2 cellular contexts compared by ENCODE assay signal in the genomic region with DNA sequence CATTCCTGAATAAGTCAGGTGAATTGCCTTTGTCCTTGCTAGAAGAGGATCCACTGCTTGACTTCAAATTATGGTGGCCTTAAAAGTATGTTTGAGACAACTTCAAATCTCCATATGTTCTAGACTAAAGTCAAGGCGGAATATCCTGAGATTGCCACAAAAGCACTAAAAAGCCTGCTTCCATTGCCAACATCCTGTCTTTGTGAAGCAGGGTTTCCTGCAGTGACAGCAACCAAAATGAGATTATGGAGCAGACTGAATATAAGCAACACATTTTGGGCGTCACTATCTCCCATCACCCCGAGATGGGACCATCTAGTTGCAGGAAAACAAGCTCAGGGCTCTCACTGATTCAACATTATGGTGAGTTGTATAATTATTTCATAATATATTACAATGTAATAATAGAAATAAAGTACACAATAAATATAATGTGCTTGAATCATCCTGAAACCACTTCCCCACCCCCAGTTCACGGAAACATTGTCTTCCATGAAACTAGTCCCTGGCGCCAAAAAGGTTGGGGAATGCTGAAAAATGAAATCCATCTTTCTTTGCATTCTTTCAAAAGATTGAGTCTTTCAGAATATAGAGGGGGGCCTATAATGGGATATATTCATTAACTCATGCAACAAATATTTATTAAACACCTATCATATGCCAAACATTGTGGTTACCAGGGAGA.
TF ChIP-seq lines count a peak whose summit lies in the region.

No MANE protein-coding gene starts in this region.

TF ChIP-seq in GM12878, 131 proteins besides CTCF, POLR2A, EP300 and RAD21:
- no peak for TF ChIP-seq MYB (IDR thresholded peaks at IDR 0.05; ENCODE audit: borderline replicate concordance, low read depth, low read length)
- TF ChIP-seq SREBF1 (IDR thresholded peaks at IDR 0.05; ENCODE audit: low read length): no peak
- TF ChIP-seq, protein P1, sequence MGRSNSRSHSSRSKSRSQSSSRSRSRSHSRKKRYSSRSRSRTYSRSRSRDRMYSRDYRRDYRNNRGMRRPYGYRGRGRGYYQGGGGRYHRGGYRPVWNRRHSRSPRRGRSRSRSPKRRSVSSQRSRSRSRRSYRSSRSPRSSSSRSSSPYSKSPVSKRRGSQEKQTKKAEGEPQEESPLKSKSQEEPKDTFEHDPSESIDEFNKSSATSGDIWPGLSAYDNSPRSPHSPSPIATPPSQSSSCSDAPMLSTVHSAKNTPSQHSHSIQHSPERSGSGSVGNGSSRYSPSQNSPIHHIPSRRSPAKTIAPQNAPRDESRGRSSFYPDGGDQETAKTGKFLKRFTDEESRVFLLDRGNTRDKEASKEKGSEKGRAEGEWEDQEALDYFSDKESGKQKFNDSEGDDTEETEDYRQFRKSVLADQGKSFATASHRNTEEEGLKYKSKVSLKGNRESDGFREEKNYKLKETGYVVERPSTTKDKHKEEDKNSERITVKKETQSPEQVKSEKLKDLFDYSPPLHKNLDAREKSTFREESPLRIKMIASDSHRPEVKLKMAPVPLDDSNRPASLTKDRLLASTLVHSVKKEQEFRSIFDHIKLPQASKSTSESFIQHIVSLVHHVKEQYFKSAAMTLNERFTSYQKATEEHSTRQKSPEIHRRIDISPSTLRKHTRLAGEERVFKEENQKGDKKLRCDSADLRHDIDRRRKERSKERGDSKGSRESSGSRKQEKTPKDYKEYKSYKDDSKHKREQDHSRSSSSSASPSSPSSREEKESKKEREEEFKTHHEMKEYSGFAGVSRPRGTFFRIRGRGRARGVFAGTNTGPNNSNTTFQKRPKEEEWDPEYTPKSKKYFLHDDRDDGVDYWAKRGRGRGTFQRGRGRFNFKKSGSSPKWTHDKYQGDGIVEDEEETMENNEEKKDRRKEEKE (IDR thresholded peaks at IDR 0.05): no peak
- TF ChIP-seq ZNF622 (IDR thresholded peaks at IDR 0.05): no peak
- no peak for TF ChIP-seq EGR1 (IDR thresholded peaks at IDR 0.05; ENCODE audit: borderline replicate concordance in 1 of 2, low read depth in 2 of 2, low read length in 2 of 2)
- no peak for TF ChIP-seq CBFB (IDR thresholded peaks at IDR 0.05; ENCODE audit: low read depth)
- no peak for TF ChIP-seq IKZF1 (conservative IDR thresholded peaks at IDR 0.05)
- TF ChIP-seq, protein P2, sequence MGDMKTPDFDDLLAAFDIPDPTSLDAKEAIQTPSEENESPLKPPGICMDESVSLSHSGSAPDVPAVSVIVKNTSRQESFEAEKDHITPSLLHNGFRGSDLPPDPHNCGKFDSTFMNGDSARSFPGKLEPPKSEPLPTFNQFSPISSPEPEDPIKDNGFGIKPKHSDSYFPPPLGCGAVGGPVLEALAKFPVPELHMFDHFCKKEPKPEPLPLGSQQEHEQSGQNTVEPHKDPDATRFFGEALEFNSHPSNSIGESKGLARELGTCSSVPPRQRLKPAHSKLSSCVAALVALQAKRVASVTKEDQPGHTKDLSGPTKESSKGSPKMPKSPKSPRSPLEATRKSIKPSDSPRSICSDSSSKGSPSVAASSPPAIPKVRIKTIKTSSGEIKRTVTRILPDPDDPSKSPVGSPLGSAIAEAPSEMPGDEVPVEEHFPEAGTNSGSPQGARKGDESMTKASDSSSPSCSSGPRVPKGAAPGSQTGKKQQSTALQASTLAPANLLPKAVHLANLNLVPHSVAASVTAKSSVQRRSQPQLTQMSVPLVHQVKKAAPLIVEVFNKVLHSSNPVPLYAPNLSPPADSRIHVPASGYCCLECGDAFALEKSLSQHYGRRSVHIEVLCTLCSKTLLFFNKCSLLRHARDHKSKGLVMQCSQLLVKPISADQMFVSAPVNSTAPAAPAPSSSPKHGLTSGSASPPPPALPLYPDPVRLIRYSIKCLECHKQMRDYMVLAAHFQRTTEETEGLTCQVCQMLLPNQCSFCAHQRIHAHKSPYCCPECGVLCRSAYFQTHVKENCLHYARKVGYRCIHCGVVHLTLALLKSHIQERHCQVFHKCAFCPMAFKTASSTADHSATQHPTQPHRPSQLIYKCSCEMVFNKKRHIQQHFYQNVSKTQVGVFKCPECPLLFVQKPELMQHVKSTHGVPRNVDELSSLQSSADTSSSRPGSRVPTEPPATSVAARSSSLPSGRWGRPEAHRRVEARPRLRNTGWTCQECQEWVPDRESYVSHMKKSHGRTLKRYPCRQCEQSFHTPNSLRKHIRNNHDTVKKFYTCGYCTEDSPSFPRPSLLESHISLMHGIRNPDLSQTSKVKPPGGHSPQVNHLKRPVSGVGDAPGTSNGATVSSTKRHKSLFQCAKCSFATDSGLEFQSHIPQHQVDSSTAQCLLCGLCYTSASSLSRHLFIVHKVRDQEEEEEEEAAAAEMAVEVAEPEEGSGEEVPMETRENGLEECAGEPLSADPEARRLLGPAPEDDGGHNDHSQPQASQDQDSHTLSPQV (IDR thresholded peaks at IDR 0.05): no peak
- TF ChIP-seq IKZF2 (IDR thresholded peaks at IDR 0.05): no peak
- TF ChIP-seq, protein P3, sequence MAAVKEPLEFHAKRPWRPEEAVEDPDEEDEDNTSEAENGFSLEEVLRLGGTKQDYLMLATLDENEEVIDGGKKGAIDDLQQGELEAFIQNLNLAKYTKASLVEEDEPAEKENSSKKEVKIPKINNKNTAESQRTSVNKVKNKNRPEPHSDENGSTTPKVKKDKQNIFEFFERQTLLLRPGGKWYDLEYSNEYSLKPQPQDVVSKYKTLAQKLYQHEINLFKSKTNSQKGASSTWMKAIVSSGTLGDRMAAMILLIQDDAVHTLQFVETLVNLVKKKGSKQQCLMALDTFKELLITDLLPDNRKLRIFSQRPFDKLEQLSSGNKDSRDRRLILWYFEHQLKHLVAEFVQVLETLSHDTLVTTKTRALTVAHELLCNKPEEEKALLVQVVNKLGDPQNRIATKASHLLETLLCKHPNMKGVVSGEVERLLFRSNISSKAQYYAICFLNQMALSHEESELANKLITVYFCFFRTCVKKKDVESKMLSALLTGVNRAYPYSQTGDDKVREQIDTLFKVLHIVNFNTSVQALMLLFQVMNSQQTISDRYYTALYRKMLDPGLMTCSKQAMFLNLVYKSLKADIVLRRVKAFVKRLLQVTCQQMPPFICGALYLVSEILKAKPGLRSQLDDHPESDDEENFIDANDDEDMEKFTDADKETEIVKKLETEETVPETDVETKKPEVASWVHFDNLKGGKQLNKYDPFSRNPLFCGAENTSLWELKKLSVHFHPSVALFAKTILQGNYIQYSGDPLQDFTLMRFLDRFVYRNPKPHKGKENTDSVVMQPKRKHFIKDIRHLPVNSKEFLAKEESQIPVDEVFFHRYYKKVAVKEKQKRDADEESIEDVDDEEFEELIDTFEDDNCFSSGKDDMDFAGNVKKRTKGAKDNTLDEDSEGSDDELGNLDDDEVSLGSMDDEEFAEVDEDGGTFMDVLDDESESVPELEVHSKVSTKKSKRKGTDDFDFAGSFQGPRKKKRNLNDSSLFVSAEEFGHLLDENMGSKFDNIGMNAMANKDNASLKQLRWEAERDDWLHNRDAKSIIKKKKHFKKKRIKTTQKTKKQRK (IDR thresholded peaks at IDR 0.05; ENCODE audit: low read depth, low read length): no peak
- no peak for TF ChIP-seq POU2F2 (IDR thresholded peaks at IDR 0.05; ENCODE audit: borderline replicate concordance, low read depth, low read length)
- TF ChIP-seq SMAD1 (IDR thresholded peaks at IDR 0.05; ENCODE audit: low read depth, partially characterized antibody): no peak

TF ChIP-seq in endothelial cell of umbilical vein, 7 proteins besides CTCF, POLR2A, EP300 and RAD21:
- TF ChIP-seq JUN (IDR thresholded peaks at IDR 0.05; ENCODE audit: borderline replicate concordance, insufficient read depth, insufficient read length, low read depth) (no peak), GATA2 (IDR thresholded peaks at IDR 0.05; ENCODE audit: insufficient read depth, insufficient read length, low read depth, low read length) (no peak)
